Comparison of ENCODE assay signal across 9 cellular contexts in genomic region chr7:30459591-30460245, GRCh38. TPM values are rescaled to one million over a fixed set of nuclear protein-coding genes. Genes with fewer than 3 reads are reported as not detected.
DNase-seq lines count a peak whose midpoint lies in the region; ATAC-seq lines count a peak whose summit lies in the region.
"Had no signal": no experiment of that assay in that cellular context is flagged by ENCODE, and none has a peak within 500 bp of the region (broad histone marks: within the 10 kb centered on the region; RNA-seq: fewer than 3 reads in every experiment).

No MANE protein-coding gene starts in this region.

- intact Hi-C loops in sciatic nerve (cut with DNase I) = no loop called here

- DNase-seq in CD1c-positive myeloid dendritic cell (ENCODE audit: extremely low spot score) (peak; percentile 34), SK-N-DZ (ENCODE audit: low spot score) (peak; percentile 99), fibroblast of the conjunctiva (ENCODE audit: low read depth) (peak; percentile 85), sciatic nerve (ENCODE audit: low spot score) (peak; percentile 82), NCI-H1092 (lab: John Stamatoyannopoulos, UW) (no peak), Kasumi-1 (lab: John Stamatoyannopoulos, UW) (no peak), NCI-H510A (lab: John Stamatoyannopoulos, UW) (no peak)
- DNase-seq: naive thymus-derived CD4-positive, alpha-beta T cell had no signal

- peak; percentile 86 for ATAC-seq in sciatic nerve
- no peak for ATAC-seq in GM21360 (IDR thresholded peaks at IDR 0.05; ENCODE audit: unreplicated experiment)
- ATAC-seq: naive thymus-derived CD4-positive, alpha-beta T cell had no signal

RNA-seq across cellular contexts. Expression of gene NOD1, which starts 18.9 kb away (rescaled TPM):
- 13.3 and 13.5 TPM in 2 replicates for polyA plus RNA-seq in SK-N-DZ (2014; cell fraction: cytosol; rRNA removed)
- 27.6 and 38.7 TPM in 2 replicates for polyA plus RNA-seq in SK-N-DZ (2014; cell fraction: nucleus; rRNA removed)
- total RNA-seq in sciatic nerve = 33.0 TPM

RNA-seq across cellular contexts. Expression of gene GGCT, which starts 44.9 kb away (rescaled TPM):
- polyA plus RNA-seq in SK-N-DZ (2014; cell fraction: cytosol; rRNA removed) = 198 and 218 TPM in 2 replicates
- polyA plus RNA-seq in SK-N-DZ (2014; cell fraction: nucleus; rRNA removed) = 102 and 141 TPM in 2 replicates
- total RNA-seq in sciatic nerve = 21.4 TPM

Comparison
In these comparisons a context has a peak if more than half of its experiments do, and no peak if none do; other contexts are left out.
1. DNase-seq: peak in CD1c-positive myeloid dendritic cell (single experiment), SK-N-DZ (single experiment), fibroblast of the conjunctiva (single experiment) and sciatic nerve (single experiment); none in NCI-H1092 (single experiment), Kasumi-1 (0 of 2) and NCI-H510A (single experiment).